Comparison of ENCODE assay signal across 2 cellular contexts in genomic region chr10:25163464-25163863, GRCh38. TPM values are rescaled to one million over a fixed set of nuclear protein-coding genes. Genes with fewer than 3 reads are reported as not detected.
"Had no signal": no experiment of that assay in that cellular context is flagged by ENCODE, and none has a peak within 500 bp of the region (broad histone marks: within the 10 kb centered on the region; RNA-seq: fewer than 3 reads in every experiment).

No MANE protein-coding gene starts in this region.

RNA-seq across cellular contexts. Expression of gene GPR158, which starts 11.3 kb away (rescaled TPM):
- total RNA-seq: thoracic aorta, upper lobe of right lung had no signal
